8 cellular contexts compared by ENCODE assay signal in the genomic region with DNA sequence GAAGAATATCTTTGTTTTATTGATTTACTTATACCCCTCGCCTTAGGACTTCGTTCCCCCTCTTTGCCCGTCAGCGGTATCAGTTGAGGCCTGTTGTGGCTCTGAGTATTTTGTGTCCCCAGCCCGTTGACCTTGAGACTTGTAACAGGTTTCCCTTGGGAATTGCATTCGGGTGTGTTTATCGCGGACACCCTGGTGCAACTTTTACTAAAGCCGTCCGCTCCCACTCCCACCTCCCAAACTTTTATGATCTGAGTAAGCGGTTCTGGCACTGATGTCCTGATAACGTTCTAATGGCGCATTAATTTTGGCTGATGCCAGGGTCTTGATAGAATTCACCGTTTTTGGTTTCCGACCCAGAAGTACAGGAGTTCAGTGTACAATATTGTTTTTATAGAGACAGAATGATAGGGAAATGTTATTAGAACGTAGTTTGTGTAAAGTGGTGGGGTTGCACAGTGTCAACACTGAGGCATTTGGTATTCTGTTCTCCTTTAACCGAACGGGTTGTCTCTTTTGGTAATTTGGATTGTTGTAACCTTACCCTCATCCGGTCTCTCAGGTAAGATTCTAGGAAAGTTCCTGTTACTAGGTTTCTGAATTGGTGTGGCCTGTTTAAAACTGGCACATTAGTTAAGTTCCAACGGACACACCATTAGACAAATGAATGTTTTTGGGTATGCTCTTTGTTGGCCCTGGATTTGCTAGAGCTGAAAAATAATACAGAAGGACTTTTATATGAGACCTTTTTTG. TPM values are rescaled to one million over a fixed set of nuclear protein-coding genes. Genes with fewer than 3 reads are reported as not detected.
A peak's percentile ranks its signal among the peaks of the same experiment; 100 is the strongest.
DNase-seq lines count a peak whose midpoint lies in the region; ATAC-seq and TF ChIP-seq lines count a peak whose summit lies in the region.

No MANE protein-coding gene starts in this region.

- H3K36me3 ChIP-seq in CD4-positive, CD25-positive, alpha-beta regulatory T cell (ENCODE audit: control insufficient read depth, insufficient read depth, low read length), result peaks cover 30% of the 10 kb centered on the region
- no peaks in the 10 kb centered on the region for H3K36me3 ChIP-seq in ovary

- peak overlapping the region; percentile 98 to 99 (median 99) for H3K27ac Mint-ChIP-seq in CD4-positive, CD25-positive, alpha-beta regulatory T cell
- peak overlapping the region; percentile 91 for H3K27ac Mint-ChIP-seq in HFFc6
- peak overlapping the region; percentile 95 for H3K27ac Mint-ChIP-seq in activated CD8-positive, alpha-beta T cell treated with anti-CD3 and anti-CD28 coated beads, Interleukin-2, amount 10 ng/mL, durations not matched to agents 7 days and 5 days

- no peaks in the 10 kb centered on the region for H3K9me3 Mint-ChIP-seq in CD4-positive, CD25-positive, alpha-beta regulatory T cell
- peaks cover 6% of the 10 kb centered on the region; the same call in 1 of the 2 replicates for H3K9me3 Mint-ChIP-seq in HFFc6
- no peaks in the 10 kb centered on the region for H3K9me3 Mint-ChIP-seq in activated CD8-positive, alpha-beta T cell treated with anti-CD3 and anti-CD28 coated beads, Interleukin-2, amount 10 ng/mL, durations not matched to agents 7 days and 5 days (ENCODE audit: insufficient read depth)

- H3K27me3 ChIP-seq in CD4-positive, CD25-positive, alpha-beta regulatory T cell (ENCODE audit: control insufficient read depth, insufficient read depth, low read length), result no peaks in the 10 kb centered on the region
- no peaks in the 10 kb centered on the region for H3K27me3 ChIP-seq in ovary

- H3K4me3 ChIP-seq in CD4-positive, CD25-positive, alpha-beta regulatory T cell (ENCODE audit: low read depth, low read length), result peak overlapping the region; percentile 95
- peak overlapping the region; percentile 100 for H3K4me3 ChIP-seq in ovary

- intact Hi-C loops in ovary (cut with DNase I), result no loop called here

- no peaks in the 10 kb centered on the region for H3K9me3 ChIP-seq in CD4-positive, CD25-positive, alpha-beta regulatory T cell (ENCODE audit: control insufficient read depth in 2 of 2, low read length in 2 of 2)
- no peaks in the 10 kb centered on the region for H3K9me3 ChIP-seq in ovary

- peaks cover 56% of the 10 kb centered on the region for H3K4me1 ChIP-seq in CD4-positive, CD25-positive, alpha-beta regulatory T cell (ENCODE audit: control insufficient read depth, insufficient read depth, low read length, poor library complexity, severe bottlenecking)
- H3K4me1 ChIP-seq in ovary (ENCODE audit: insufficient read depth), result peaks cover 7% of the 10 kb centered on the region

- 0 to 1% (median 1%) methylated on average over 20 of the region's 20 CpGs for whole genome bisulfite sequencing in ovary, 3 donors

- TF ChIP-seq CTCF in HFFc6 (IDR thresholded peaks at IDR 0.05), result no peak
- no peak for TF ChIP-seq CTCF in ovary (IDR thresholded peaks at IDR 0.05)

- no peak for ATAC-seq in CD4-positive, CD25-positive, alpha-beta regulatory T cell (ENCODE audit: low read depth in 2 of 2)
- ATAC-seq in activated CD8-positive, alpha-beta T cell treated with anti-CD3 and anti-CD28 coated beads, Interleukin-2, amount 10 ng/mL, durations not matched to agents 7 days and 5 days, result no peak
- no peak for ATAC-seq in HG02623 (IDR thresholded peaks at IDR 0.05; ENCODE audit: unreplicated experiment)
- ATAC-seq in HG03565 (IDR thresholded peaks at IDR 0.05; ENCODE audit: unreplicated experiment), result no peak

- POLR2A ChIA-PET in activated CD8-positive, alpha-beta T cell treated with anti-CD3 and anti-CD28 coated beads, Interleukin-2, amount 10 ng/mL, durations not matched to agents 7 days and 5 days (lab: Charles Lee), result interaction anchor here (0.6 to 2.5 kb wide), 6 partner anchors 21 to 1391 kb away, joined by 3 to 17 read pairs (median 3); a partner anchor contains a TSS

- peak in 2 of 3 donors; percentile 15 to 81 for DNase-seq in CD4-positive, CD25-positive, alpha-beta regulatory T cell
- DNase-seq in HFFc6 (no peak), globus pallidus (ENCODE audit: low spot score) (peak; percentile 20), ovary (peak in 3 of 5 donors; percentile 15 to 27 (median 26)), ecto neural progenitor cell (ENCODE audit: low spot score) (no peak)
- DNase-seq in activated CD8-positive, alpha-beta T cell treated with anti-CD3 and anti-CD28 coated beads, Interleukin-2, amount 10 ng/mL, durations not matched to agents 7 days and 5 days, result no peak

- H3K4me3 Mint-ChIP-seq in CD4-positive, CD25-positive, alpha-beta regulatory T cell, result peak overlapping the region; percentile 87 to 97 (median 96)
- peak overlapping the region; percentile 98 for H3K4me3 Mint-ChIP-seq in HFFc6
- H3K4me3 Mint-ChIP-seq in activated CD8-positive, alpha-beta T cell treated with anti-CD3 and anti-CD28 coated beads, Interleukin-2, amount 10 ng/mL, durations not matched to agents 7 days and 5 days, result peak overlapping the region; percentile 96

- CTCF ChIA-PET in activated CD8-positive, alpha-beta T cell treated with anti-CD3 and anti-CD28 coated beads, Interleukin-2, amount 10 ng/mL, durations not matched to agents 7 days and 5 days (lab: Charles Lee), result no interaction called here

- no peak for TF ChIP-seq POLR2A in ovary (IDR thresholded peaks at IDR 0.05)

- H3K36me3 Mint-ChIP-seq in CD4-positive, CD25-positive, alpha-beta regulatory T cell, result peaks cover 33% of the 10 kb centered on the region
- peaks cover 43% of the 10 kb centered on the region for H3K36me3 Mint-ChIP-seq in HFFc6 (ENCODE audit: low read depth)
- peaks cover 64% of the 10 kb centered on the region for H3K36me3 Mint-ChIP-seq in activated CD8-positive, alpha-beta T cell treated with anti-CD3 and anti-CD28 coated beads, Interleukin-2, amount 10 ng/mL, durations not matched to agents 7 days and 5 days (ENCODE audit: low read depth)

- peaks cover 5% of the 10 kb centered on the region for H3K27me3 Mint-ChIP-seq in CD4-positive, CD25-positive, alpha-beta regulatory T cell
- peaks cover 5% of the 10 kb centered on the region for H3K27me3 Mint-ChIP-seq in HFFc6 (ENCODE audit: insufficient read depth)
- no peaks in the 10 kb centered on the region for H3K27me3 Mint-ChIP-seq in activated CD8-positive, alpha-beta T cell treated with anti-CD3 and anti-CD28 coated beads, Interleukin-2, amount 10 ng/mL, durations not matched to agents 7 days and 5 days (ENCODE audit: low read depth)

- no peak for TF ChIP-seq EP300 in ovary (IDR thresholded peaks at IDR 0.05)

- H3K4me1 Mint-ChIP-seq in CD4-positive, CD25-positive, alpha-beta regulatory T cell, result peaks cover 10 to 61% (median 40%) of the 10 kb centered on the region in 4 donors
- peaks cover 60% of the 10 kb centered on the region for H3K4me1 Mint-ChIP-seq in HFFc6 (ENCODE audit: low read depth)
- peaks cover 53% of the 10 kb centered on the region for H3K4me1 Mint-ChIP-seq in activated CD8-positive, alpha-beta T cell treated with anti-CD3 and anti-CD28 coated beads, Interleukin-2, amount 10 ng/mL, durations not matched to agents 7 days and 5 days (ENCODE audit: low read depth)

- peak overlapping the region; percentile 92 for H3K27ac ChIP-seq in CD4-positive, CD25-positive, alpha-beta regulatory T cell (ENCODE audit: insufficient read depth, low read length, poor library complexity, severe bottlenecking)
- peak overlapping the region in 1 of 2 donors; percentile 89 for H3K27ac ChIP-seq in ovary

RNA-seq across cellular contexts. Expression of a gene that starts 47.8 kb away (rescaled TPM):
- total RNA-seq in CD4-positive, CD25-positive, alpha-beta regulatory T cell, result 0.96 TPM
- polyA plus RNA-seq in CD4-positive, CD25-positive, alpha-beta regulatory T cell, result 1 to 10 TPM in 3 of 4 donors, under 1 TPM in 1; 0.94 to 5.0 (median 2.7) TPM
- total RNA-seq in HFFc6 (2021; fragmentation: NEBNext Ultra II Directional; extraction: Animal tissue kit (Norgen Biotek cat#: 25700)), result 1 to 10 TPM; 4.1 to 8.0 (median 7.1) TPM
- 10 to 100 TPM; 22.8 to 23.8 TPM for total RNA-seq in activated CD8-positive, alpha-beta T cell treated with anti-CD3 and anti-CD28 coated beads, Interleukin-2, amount 10 ng/mL, durations not matched to agents 7 days and 5 days
- 1 to 10 TPM in 3 of 7 donors, under 1 TPM in 4; 0.52 to 1.9 (median 0.94) TPM for total RNA-seq in ovary
- polyA plus RNA-seq in ovary, result 1 to 10 TPM in 1 of 2 donors, under 1 TPM in 1; 0.75 to 1.5 TPM

RNA-seq across cellular contexts. Expression of a gene that starts 48.1 kb away (rescaled TPM):
- total RNA-seq in CD4-positive, CD25-positive, alpha-beta regulatory T cell, result 24.4 TPM
- 10 to 100 TPM in 3 of 4 donors, 1 to 10 TPM in 1; 9.9 to 30.8 (median 15.6) TPM for polyA plus RNA-seq in CD4-positive, CD25-positive, alpha-beta regulatory T cell
- 10 to 100 TPM; 30.9 to 69.0 (median 63.6) TPM for total RNA-seq in HFFc6 (2021; fragmentation: NEBNext Ultra II Directional; extraction: Animal tissue kit (Norgen Biotek cat#: 25700))
- 100 to 1,000 TPM; 281 to 287 TPM for total RNA-seq in activated CD8-positive, alpha-beta T cell treated with anti-CD3 and anti-CD28 coated beads, Interleukin-2, amount 10 ng/mL, durations not matched to agents 7 days and 5 days
- total RNA-seq in ovary, result 10 to 100 TPM in 1 of 7 donors, 1 to 10 TPM in 6; 2.2 to 13.6 (median 5.8) TPM
- polyA plus RNA-seq in ovary, result 10 to 100 TPM in 1 of 2 donors, 1 to 10 TPM in 1; 5.7 to 14.8 TPM

RNA-seq across cellular contexts. Expression of a gene that starts 53.5 kb away (rescaled TPM):
- total RNA-seq in CD4-positive, CD25-positive, alpha-beta regulatory T cell, result 34.7 TPM
- 10 to 100 TPM; 17.9 to 23.5 (median 19.3) TPM for polyA plus RNA-seq in CD4-positive, CD25-positive, alpha-beta regulatory T cell
- 100 to 1,000 TPM; 104 to 131 (median 117) TPM for total RNA-seq in HFFc6 (2021; fragmentation: NEBNext Ultra II Directional; extraction: Animal tissue kit (Norgen Biotek cat#: 25700))
- total RNA-seq in activated CD8-positive, alpha-beta T cell treated with anti-CD3 and anti-CD28 coated beads, Interleukin-2, amount 10 ng/mL, durations not matched to agents 7 days and 5 days, result 10 to 100 TPM; 62.2 to 62.8 TPM
- 10 to 100 TPM; 46.1 to 84.6 (median 59.5) TPM for total RNA-seq in ovary
- 10 to 100 TPM; 24.8 to 61.4 TPM for polyA plus RNA-seq in ovary

RNA-seq across cellular contexts. Expression of a gene that starts 54.0 kb away (rescaled TPM):
- total RNA-seq in CD4-positive, CD25-positive, alpha-beta regulatory T cell, result not detected
- not detected for polyA plus RNA-seq in CD4-positive, CD25-positive, alpha-beta regulatory T cell
- total RNA-seq in HFFc6 (2021; fragmentation: NEBNext Ultra II Directional; extraction: Animal tissue kit (Norgen Biotek cat#: 25700)), result not detected
- not detected for total RNA-seq in activated CD8-positive, alpha-beta T cell treated with anti-CD3 and anti-CD28 coated beads, Interleukin-2, amount 10 ng/mL, durations not matched to agents 7 days and 5 days
- not detected for total RNA-seq in ovary
- polyA plus RNA-seq in ovary, result not detected

Comparison
In these comparisons a context has a peak if more than half of its experiments do, and no peak if none do; other contexts are left out.
1. DNase-seq: peak in CD4-positive, CD25-positive, alpha-beta regulatory T cell (2 of 3), globus pallidus (single experiment) and ovary (3 of 5); none in HFFc6 (single experiment), activated CD8-positive, alpha-beta T cell treated with anti-CD3 and anti-CD28 coated beads, Interleukin-2, amount 10 ng/mL, durations not matched to agents 7 days and 5 days (single experiment) and ecto neural progenitor cell (single experiment).
2. RNA of a gene that starts 48.1 kb away (total RNA-seq): 281 to 287 TPM in activated CD8-positive, alpha-beta T cell treated with anti-CD3 and anti-CD28 coated beads, Interleukin-2, amount 10 ng/mL, durations not matched to agents 7 days and 5 days; 30.9 to 69.0 TPM in HFFc6, 24.4 TPM in CD4-positive, CD25-positive, alpha-beta regulatory T cell (single experiment) and 2.2 to 13.6 TPM in ovary; every median in the first group is over 4 times any median in the second.
3. Peak in every context shown above with its lines, with median percentiles within 50 percentile points of each other: H3K27ac Mint-ChIP-seq and H3K4me3 Mint-ChIP-seq.